In genomic region chr15:66364944-66365343, GRCh38 we compare ENCODE assay signal across 27 cellular contexts.
"Had no signal": no experiment of that assay in that cellular context is flagged by ENCODE, and none has a peak within 500 bp of the region (broad histone marks: within the 10 kb centered on the region; RNA-seq: fewer than 3 reads in every experiment).

No MANE protein-coding gene starts in this region.

- ATAC-seq: activated T-cell treated with anti-CD3 and anti-CD28 coated beads, Interleukin-2, amount 50 U/mL, for 72 hours; T-cell had no signal

- H3K4me3 ChIP-seq: cardiac muscle cell, SK-N-MC had no signal

- DNase-seq: activated CD4-positive, alpha-beta memory T cell treated with anti-CD3 and anti-CD28 coated beads for 36 hours; activated CD4-positive, alpha-beta T cell treated with anti-CD3 and anti-CD28 coated beads, Interleukin-2, amount 10 ng/mL, durations not matched to agents 7 days and 5 days; activated CD4-positive, CD25-positive, alpha-beta regulatory T cell; activated CD8-positive, alpha-beta memory T cell treated with anti-CD3 and anti-CD28 coated beads for 24 hours; activated gamma-delta T cell treated with Interleukin-2 at 50 U/mL for 16 hours; activated naive CD4-positive, alpha-beta T cell treated with anti-CD3 and anti-CD28 coated beads, Interleukin-2, amount 10 ng/mL, durations not matched to agents 7 days and 5 days; activated naive CD8-positive, alpha-beta T cell treated with anti-CD3 and anti-CD28 coated beads for 36 hours; activated T-cell treated with anti-CD3 and anti-CD28 coated beads for 4 hours; activated T-cell treated with anti-CD3 and anti-CD28 coated beads, Interleukin-2, amount 50 U/mL, for 72 hours; brain microvascular endothelial cell; cerebellar nuclear complex; Karpas-422; MM.1S; NCI-H1105; NCI-H1436; NCI-H1694 treated with DMSO at 0.1 percent for 48 hours; NCI-H2081; NCI-H510A treated with DMSO at 0.1 percent for 48 hours; NCI-H69; NK-92 treated with Interleukin-12 subunit alpha and Interleukin-12 subunit beta, amount 100 ng/mL, for 24 hours; T-cell; T-helper 2 cell; T1000 had no signal

- H3K36me3 ChIP-seq: brain microvascular endothelial cell, cardiac muscle cell had no signal

- H3K27ac ChIP-seq: brain microvascular endothelial cell, cardiac muscle cell, SK-N-MC, VCaP had no signal

- FAIRE-seq: RCC 7860 had no signal

- H3K27me3 ChIP-seq: brain microvascular endothelial cell, cardiac muscle cell had no signal
